ENCODE assay signal across 30 cellular contexts in genomic region chr4:169741569-169741968, GRCh38. TPM values are rescaled to one million over a fixed set of nuclear protein-coding genes. Genes with fewer than 3 reads are reported as not detected.
DNase-seq lines count a peak whose midpoint lies in the region; ATAC-seq, FAIRE-seq and TF ChIP-seq lines count a peak whose summit lies in the region.
"Had no signal": no experiment of that assay in that cellular context is flagged by ENCODE, and none has a peak within 500 bp of the region (broad histone marks: within the 10 kb centered on the region; RNA-seq: fewer than 3 reads in every experiment).

No MANE protein-coding gene starts in this region.

- H3K9ac ChIP-seq in mesenchymal stem cell (ENCODE audit: low read length) = no peak overlapping the region
- H3K9ac ChIP-seq: KMS-11 had no signal

- no peak overlapping the region for H2AFZ ChIP-seq in mesenchymal stem cell (ENCODE audit: low read depth, low read length)

- no peak overlapping the region for H3K14ac ChIP-seq in mesenchymal stem cell (ENCODE audit: low read length in 2 of 2)

- no peak overlapping the region for H3K27ac ChIP-seq in mesenchymal stem cell (ENCODE audit: low read length, poor library complexity, severe bottlenecking)
- H3K27ac ChIP-seq: coronary artery, esophagus muscularis mucosa, KMS-11, psoas muscle had no signal

- no peak overlapping the region for H2AK5ac ChIP-seq in mesenchymal stem cell (ENCODE audit: low read length, severe bottlenecking)

- peak overlapping the region in 1 of 2 experiments; percentile 59 for H3K23ac ChIP-seq in mesenchymal stem cell (ENCODE audit: low read length in 2 of 2)

- DNase-seq in EL = peak; percentile 25
- DNase-seq in MV-4-11 (lab: John Stamatoyannopoulos, UW) = peak; percentile 31
- peak; percentile 68 for DNase-seq in epithelial cell of esophagus (ENCODE audit: low read depth)
- peak; percentile 14 for DNase-seq in mesenchymal stem cell
- no peak for DNase-seq in HPDE6-E6E7 (ENCODE audit: extremely low spot score)
- DNase-seq in urothelium cell line (ENCODE audit: low spot score) = no peak
- DNase-seq: activated B cell treated with CpG ODN at 0.5 μM for 24 hours; aorta; GF-D8; H7; hypothalamus; immature natural killer cell; naive B cell; NCI-H1092 treated with DMSO at 0.1 percent for 48 hours; NCI-H187 treated with DMSO at 0.1 percent for 48 hours; NCI-H526; occipital lobe; psoas muscle; SHP77; stimulated activated naive CD8-positive, alpha-beta T cell treated with anti-CD3 and anti-CD28 coated beads, Interleukin-15, amount 100 ng/mL, for 72 hours; SW 1271; T-helper 9 cell had no signal

- no peak overlapping the region for H2BK5ac ChIP-seq in mesenchymal stem cell (ENCODE audit: low read depth, low read length, poor library complexity, severe bottlenecking)

- no peak for FAIRE-seq in urothelium cell line (lab: Jason Lieb, UNC)
- FAIRE-seq: GM19239 had no signal

- H2BK15ac ChIP-seq in mesenchymal stem cell (ENCODE audit: low read depth, poor library complexity, severe bottlenecking) = no peak overlapping the region

- ATAC-seq in HG02763 (IDR thresholded peaks at IDR 0.05; ENCODE audit: unreplicated experiment) (no peak), GM19463 (IDR thresholded peaks at IDR 0.05; ENCODE audit: unreplicated experiment) (no peak)
- ATAC-seq: activated naive CD4-positive, alpha-beta T cell treated with anti-CD3 and anti-CD28 coated beads, Interleukin-2, amount 50 U/mL, for 72 hours; Panc1; stimulated activated naive CD8-positive, alpha-beta T cell treated with anti-CD3 and anti-CD28 coated beads, Interleukin-15, amount 100 ng/mL, for 72 hours had no signal

- no peaks in the 10 kb centered on the region for H3K9me3 ChIP-seq in mesenchymal stem cell (ENCODE audit: control insufficient read depth, low read length)
- H3K9me3 ChIP-seq: esophagus muscularis mucosa, psoas muscle had no signal

- no peak overlapping the region for H3K18ac ChIP-seq in mesenchymal stem cell (ENCODE audit: low read depth in 1 of 2, low read length in 2 of 2)

- no peak overlapping the region for H4K91ac ChIP-seq in mesenchymal stem cell (ENCODE audit: low read length)

- no peak overlapping the region for H3K4me3 ChIP-seq in epithelial cell of esophagus (ENCODE audit: low read length)
- no peak overlapping the region for H3K4me3 ChIP-seq in mesenchymal stem cell (ENCODE audit: insufficient read depth in 1 of 2, low read depth in 1 of 2, low read length in 2 of 2)
- H3K4me3 ChIP-seq: coronary artery, esophagus muscularis mucosa, psoas muscle had no signal

- H3K4ac ChIP-seq in mesenchymal stem cell (ENCODE audit: low read depth in 1 of 2, low read length in 2 of 2) = no peak overlapping the region

- H4K8ac ChIP-seq in mesenchymal stem cell (ENCODE audit: low read length) = no peak overlapping the region

- H2BK12ac ChIP-seq in mesenchymal stem cell (ENCODE audit: low read length in 2 of 2) = no peak overlapping the region

- peaks cover 9% of the 10 kb centered on the region for H3K79me1 ChIP-seq in mesenchymal stem cell (replicated peaks; ENCODE audit: low read length, poor library complexity, severe bottlenecking)

- H3K4me1 ChIP-seq in mesenchymal stem cell (ENCODE audit: control insufficient read depth, insufficient read depth, low read depth, low read length) = peaks cover 6% of the 10 kb centered on the region
- H3K4me1 ChIP-seq: esophagus muscularis mucosa, psoas muscle had no signal

- no CpG with 5 or more reads among the region's 2 CpGs for WGBS in mesenchymal stem cell

- H2BK120ac ChIP-seq in mesenchymal stem cell (ENCODE audit: low read depth, low read length) = no peak overlapping the region

- H3K4me2 ChIP-seq in mesenchymal stem cell (ENCODE audit: low read length, poor library complexity, severe bottlenecking) = no peak overlapping the region
- H3K4me2 ChIP-seq: KMS-11 had no signal

- H3K36me3 ChIP-seq in mesenchymal stem cell (ENCODE audit: control insufficient read depth in 1 of 2, insufficient read depth in 2 of 2, low read depth in 1 of 2, low read length in 2 of 2) = peaks cover 5 to 43% of the 10 kb centered on the region in 2 experiments

- TF ChIP-seq CTCF in epithelial cell of esophagus (IDR thresholded peaks at IDR 0.05; ENCODE audit: insufficient read depth, low read depth, low read length, missing control alignments) = no peak

- H3K27me3 ChIP-seq in mesenchymal stem cell (ENCODE audit: control insufficient read depth in 1 of 2, insufficient read depth in 1 of 2, low read length in 2 of 2) = no peaks in the 10 kb centered on the region
- H3K27me3 ChIP-seq: esophagus muscularis mucosa had no signal

RNA-seq across cellular contexts. Expression of gene HPF1, which starts 16.2 kb away (rescaled TPM):
- 39.3 TPM for polyA plus RNA-seq in mesenchymal stem cell (2013, experiment 1 of 2)
- polyA plus RNA-seq in mesenchymal stem cell (2013, experiment 2 of 2) = 41.3 TPM

Comparison
In these comparisons a context has a peak if more than half of its experiments do, and no peak if none do; other contexts are left out.
1. DNase-seq: peak in EL (single experiment), MV-4-11 (single experiment), epithelial cell of esophagus (single experiment) and mesenchymal stem cell (single experiment); none in HPDE6-E6E7 (single experiment) and urothelium cell line (single experiment).